ENCODE assay signal across 21 cellular contexts in genomic region chrX:97402903-97403302, GRCh38.
DNase-seq lines count a peak whose midpoint lies in the region; ATAC-seq, FAIRE-seq and TF ChIP-seq lines count a peak whose summit lies in the region.
"Had no signal": no experiment of that assay in that cellular context is flagged by ENCODE, and none has a peak within 500 bp of the region (broad histone marks: within the 10 kb centered on the region; RNA-seq: fewer than 3 reads in every experiment).

No MANE protein-coding gene starts in this region.

- no peaks in the 10 kb centered on the region for H3K36me3 ChIP-seq in GM12878 (ENCODE audit: control insufficient read depth in 2 of 2, insufficient read depth in 2 of 2, low read length in 1 of 2)
- H3K36me3 ChIP-seq: BLaER1 had no signal

- RAD21 ChIA-PET in GM12878 (lab: Charles Lee; ENCODE audit: unreplicated experiment): interaction anchor here (0.5 kb wide), 1 partner anchor 204 kb away, joined by 4 read pairs; no protein-coding TSS in a partner anchor

- H3K79me2 ChIP-seq in GM12878 (ENCODE audit: control insufficient read depth, insufficient read depth, low read length): no peaks in the 10 kb centered on the region

- H3K4me3 Mint-ChIP-seq in activated CD4-positive, alpha-beta memory T cell treated with anti-CD3 and anti-CD28 coated beads, Interleukin-2, amount 10 ng/mL, durations not matched to agents 7 days and 5 days: no peak overlapping the region
- no peak overlapping the region for H3K4me3 Mint-ChIP-seq in activated CD4-positive, alpha-beta memory T cell treated with anti-CD3 and anti-CD28 coated beads for 36 hours
- H3K4me3 Mint-ChIP-seq in stimulated activated naive CD8-positive, alpha-beta T cell treated with anti-CD3 and anti-CD28 coated beads, Interleukin-15, amount 100 ng/mL, for 72 hours: no peak overlapping the region
- no peak overlapping the region for H3K4me3 Mint-ChIP-seq in T-cell
- H3K4me3 Mint-ChIP-seq: CD8-positive, alpha-beta T cell; HFFc6 had no signal

- H3K27me3 ChIP-seq in GM12878 (replicated peaks in 1 of 2; ENCODE audit: control insufficient read depth in 2 of 2, insufficient read depth in 2 of 2, low read length in 1 of 2): no peaks in the 10 kb centered on the region

- BruUV-seq in GM12878 (replicated peaks; lab: Mats Ljungman, UMichigan): no TSS peak

- TF ChIP-seq POLR2A in GM12878 (IDR thresholded peaks at IDR 0.05; ENCODE audit: low read depth, low read length): no peak

- POLR2A ChIA-PET in activated CD4-positive, alpha-beta memory T cell treated with anti-CD3 and anti-CD28 coated beads, Interleukin-2, amount 10 ng/mL, durations not matched to agents 7 days and 5 days (lab: Charles Lee): no interaction called here
- POLR2A ChIA-PET in activated CD4-positive, alpha-beta memory T cell treated with anti-CD3 and anti-CD28 coated beads for 36 hours (lab: Charles Lee): no interaction called here
- POLR2A ChIA-PET in GM12878 (lab: Charles Lee): no interaction called here
- POLR2A ChIA-PET in T-cell (lab: Charles Lee): interaction anchor here in 1 of 2 donors (0.6 kb wide), 1 partner anchor 135 kb away, joined by 3 read pairs; no protein-coding TSS in a partner anchor

- intact Hi-C loops in activated CD4-positive, alpha-beta memory T cell treated with anti-CD3 and anti-CD28 coated beads for 36 hours (cut with micrococcal nuclease): loop anchor here (10.0 kb wide), 1 partner anchor 92 kb away; no protein-coding TSS in a partner anchor
- intact Hi-C loops in GM12878 (cut with micrococcal nuclease; ENCODE audit: unreplicated experiment): no loop called here

- no peak overlapping the region for H3K27ac ChIP-seq in GM12878 (ENCODE audit: control insufficient read depth, insufficient read depth)
- H3K27ac ChIP-seq: BLaER1 had no signal

- SMC1A ChIA-PET in GM12878 (lab: Charles Lee; ENCODE audit: uncharacterized antibody, unreplicated experiment): interaction anchor here (0.7 to 1.1 kb wide), 2 partner anchors 12 to 299 kb away, joined by 3 to 4 read pairs; no protein-coding TSS in a partner anchor

- no peak overlapping the region for H3K4me2 ChIP-seq in GM12878 (ENCODE audit: control insufficient read depth, insufficient read depth)
- H3K4me2 ChIP-seq: BLaER1 had no signal

- no peaks in the 10 kb centered on the region for H3K9me3 Mint-ChIP-seq in activated CD4-positive, alpha-beta memory T cell treated with anti-CD3 and anti-CD28 coated beads, Interleukin-2, amount 10 ng/mL, durations not matched to agents 7 days and 5 days
- H3K9me3 Mint-ChIP-seq in activated CD4-positive, alpha-beta memory T cell treated with anti-CD3 and anti-CD28 coated beads for 36 hours: no peaks in the 10 kb centered on the region
- no peaks in the 10 kb centered on the region for H3K9me3 Mint-ChIP-seq in stimulated activated naive CD8-positive, alpha-beta T cell treated with anti-CD3 and anti-CD28 coated beads, Interleukin-15, amount 100 ng/mL, for 72 hours
- H3K9me3 Mint-ChIP-seq in T-cell: no peaks in the 10 kb centered on the region
- H3K9me3 Mint-ChIP-seq: CD8-positive, alpha-beta T cell; HFFc6 had no signal

- CTCF ChIA-PET in activated CD4-positive, alpha-beta memory T cell treated with anti-CD3 and anti-CD28 coated beads, Interleukin-2, amount 10 ng/mL, durations not matched to agents 7 days and 5 days (lab: Charles Lee): no interaction called here
- CTCF ChIA-PET in activated CD4-positive, alpha-beta memory T cell treated with anti-CD3 and anti-CD28 coated beads for 36 hours (lab: Charles Lee): no interaction called here
- CTCF ChIA-PET in GM12878 (lab: Yijun Ruan, JAX) (no interaction called here), T-cell (lab: Charles Lee) (no interaction called here)

- TF ChIP-seq EP300 in GM12878 (IDR thresholded peaks at IDR 0.05; ENCODE audit: borderline replicate concordance in 1 of 2, control insufficient read depth in 1 of 2, low read depth in 2 of 2, low read length in 2 of 2): no peak

- H3K4me1 ChIP-seq in GM12878 (ENCODE audit: control insufficient read depth, insufficient read depth, low read length): peaks cover 23% of the 10 kb centered on the region
- H3K4me1 ChIP-seq: BLaER1 had no signal

- no peak overlapping the region for H2AFZ ChIP-seq in GM12878 (ENCODE audit: control insufficient read depth, low read depth, low read length)

- no peak for TF ChIP-seq RAD21 in GM12878 (IDR thresholded peaks at IDR 0.05; ENCODE audit: insufficient read depth, low read depth, low read length)

- TF ChIP-seq CTCF in GM12878 (IDR thresholded peaks at IDR 0.05 in 2 of 3, conservative IDR thresholded peaks at IDR 0.05 in 1 of 3; ENCODE audit: control insufficient read depth in 2 of 3, extremely low read depth in 1 of 3, insufficient read depth in 1 of 3, low read depth in 3 of 3, low read length in 3 of 3): no peak

- no peaks in the 10 kb centered on the region for H3K9me3 ChIP-seq in GM12878 (replicated peaks; ENCODE audit: control insufficient read depth, insufficient read depth, low read length)
- H3K9me3 ChIP-seq: A549, BLaER1 had no signal

- no peak overlapping the region for H3K9ac ChIP-seq in GM12878 (ENCODE audit: control insufficient read depth, insufficient read depth, low read length)
- H3K9ac ChIP-seq: BLaER1 had no signal

- H3K27ac Mint-ChIP-seq in activated CD4-positive, alpha-beta memory T cell treated with anti-CD3 and anti-CD28 coated beads, Interleukin-2, amount 10 ng/mL, durations not matched to agents 7 days and 5 days: peak overlapping the region; percentile 49
- no peak overlapping the region for H3K27ac Mint-ChIP-seq in activated CD4-positive, alpha-beta memory T cell treated with anti-CD3 and anti-CD28 coated beads for 36 hours
- H3K27ac Mint-ChIP-seq in stimulated activated naive CD8-positive, alpha-beta T cell treated with anti-CD3 and anti-CD28 coated beads, Interleukin-15, amount 100 ng/mL, for 72 hours: no peak overlapping the region
- no peak overlapping the region for H3K27ac Mint-ChIP-seq in T-cell
- H3K27ac Mint-ChIP-seq: CD8-positive, alpha-beta T cell; HFFc6 had no signal

- DNase-seq in activated CD4-positive, alpha-beta memory T cell treated with anti-CD3 and anti-CD28 coated beads, Interleukin-2, amount 10 ng/mL, durations not matched to agents 7 days and 5 days: no peak
- DNase-seq in activated CD4-positive, alpha-beta memory T cell treated with anti-CD3 and anti-CD28 coated beads for 36 hours: no peak
- peak in 1 of 2 donors; percentile 14 for DNase-seq in stimulated activated naive CD8-positive, alpha-beta T cell treated with anti-CD3 and anti-CD28 coated beads, Interleukin-15, amount 100 ng/mL, for 72 hours
- DNase-seq in stimulated activated naive CD8-positive, alpha-beta T cell treated with anti-CD3 and anti-CD28 coated beads, Interleukin-15, Interleukin-2, amounts not matched to agents 100 U/mL and 50 U/mL, for 24 hours: no peak
- DNase-seq in GM12878 (ENCODE audit: low read depth, low spot score) (no peak), T-cell (no peak)
- DNase-seq: Calu3; CD8-positive, alpha-beta T cell; DMS53; HFFc6; NCI-H1417 treated with DMSO at 0.1 percent for 48 hours; NCI-H187 treated with DMSO at 0.1 percent for 48 hours; NCI-H2227 treated with DMSO at 0.1 percent for 48 hours; NCI-H510A treated with DMSO at 0.1 percent for 48 hours; NCI-H774; OCI-M1; SHP77 treated with DMSO at 0.1 percent for 48 hours had no signal

- no peak overlapping the region for H3K4me3 ChIP-seq in GM12878
- H3K4me3 ChIP-seq: A549, BLaER1 had no signal

- H3K36me3 Mint-ChIP-seq in activated CD4-positive, alpha-beta memory T cell treated with anti-CD3 and anti-CD28 coated beads, Interleukin-2, amount 10 ng/mL, durations not matched to agents 7 days and 5 days (ENCODE audit: low read depth): no peaks in the 10 kb centered on the region
- no peaks in the 10 kb centered on the region for H3K36me3 Mint-ChIP-seq in activated CD4-positive, alpha-beta memory T cell treated with anti-CD3 and anti-CD28 coated beads for 36 hours
- no peaks in the 10 kb centered on the region for H3K36me3 Mint-ChIP-seq in T-cell

- H3K27me3 Mint-ChIP-seq in activated CD4-positive, alpha-beta memory T cell treated with anti-CD3 and anti-CD28 coated beads, Interleukin-2, amount 10 ng/mL, durations not matched to agents 7 days and 5 days: no peaks in the 10 kb centered on the region
- H3K27me3 Mint-ChIP-seq in activated CD4-positive, alpha-beta memory T cell treated with anti-CD3 and anti-CD28 coated beads for 36 hours: no peaks in the 10 kb centered on the region
- H3K27me3 Mint-ChIP-seq in stimulated activated naive CD8-positive, alpha-beta T cell treated with anti-CD3 and anti-CD28 coated beads, Interleukin-15, amount 100 ng/mL, for 72 hours: no peaks in the 10 kb centered on the region
- peaks cover 0 to 3% of the 10 kb centered on the region in 2 donors for H3K27me3 Mint-ChIP-seq in T-cell

- FAIRE-seq in GM12878 (lab: Jason Lieb, UNC): no peak
- FAIRE-seq: H54 had no signal

- no peaks in the 10 kb centered on the region for H4K20me1 ChIP-seq in GM12878 (ENCODE audit: control insufficient read depth, insufficient read depth)
- H4K20me1 ChIP-seq: BLaER1 had no signal

- ATAC-seq in stimulated activated naive CD8-positive, alpha-beta T cell treated with anti-CD3 and anti-CD28 coated beads, Interleukin-15, amount 100 ng/mL, for 72 hours: peak; percentile 62
- no peak for ATAC-seq in stimulated activated naive CD8-positive, alpha-beta T cell treated with anti-CD3 and anti-CD28 coated beads, Interleukin-15, Interleukin-2, amounts not matched to agents 100 U/mL and 50 U/mL, for 24 hours
- ATAC-seq in GM12878: peak; percentile 22
- ATAC-seq in HG03280 (IDR thresholded peaks at IDR 0.05; ENCODE audit: unreplicated experiment): no peak
- ATAC-seq in T-cell (replicated peaks in 1 of 4): no peak
- ATAC-seq: A549; CD8-positive, alpha-beta T cell had no signal

- in situ Hi-C loops in GM12878 (cut with MboI): no loop called here

- H3K4me1 Mint-ChIP-seq in activated CD4-positive, alpha-beta memory T cell treated with anti-CD3 and anti-CD28 coated beads, Interleukin-2, amount 10 ng/mL, durations not matched to agents 7 days and 5 days: peaks cover 53% of the 10 kb centered on the region
- H3K4me1 Mint-ChIP-seq in activated CD4-positive, alpha-beta memory T cell treated with anti-CD3 and anti-CD28 coated beads for 36 hours (ENCODE audit: low read depth): peaks cover 42% of the 10 kb centered on the region
- H3K4me1 Mint-ChIP-seq in stimulated activated naive CD8-positive, alpha-beta T cell treated with anti-CD3 and anti-CD28 coated beads, Interleukin-15, amount 100 ng/mL, for 72 hours: peaks cover 34% of the 10 kb centered on the region
- peaks cover 16 to 27% (median 16%) of the 10 kb centered on the region in 3 donors for H3K4me1 Mint-ChIP-seq in T-cell

TF ChIP-seq in GM12878, 131 proteins besides CTCF, POLR2A, EP300 and RAD21 (continues in another document):
- TF ChIP-seq BCL11A (IDR thresholded peaks at IDR 0.05; ENCODE audit: low read depth, low read length): peak; percentile 28; the same call in 1 of the 2 replicates
- peak; percentile 83 for TF ChIP-seq MTA2 (IDR thresholded peaks at IDR 0.05; ENCODE audit: low read depth)
- no peak for TF ChIP-seq EED (IDR thresholded peaks at IDR 0.05; ENCODE audit: low read depth)
- TF ChIP-seq TARDBP (IDR thresholded peaks at IDR 0.05; ENCODE audit: borderline replicate concordance): no peak
- TF ChIP-seq YY1 (IDR thresholded peaks at IDR 0.05; ENCODE audit: low read depth, low read length): peak; percentile 56; the same call in 1 of the 2 replicates
- TF ChIP-seq RUNX3 (IDR thresholded peaks at IDR 0.05; ENCODE audit: low read length): peak; percentile 29; the same call in 1 of the 2 replicates

Comparison
In these comparisons a context has a peak if more than half of its experiments do, and no peak if none do; other contexts are left out.
1. ATAC-seq: peak in stimulated activated naive CD8-positive, alpha-beta T cell treated with anti-CD3 and anti-CD28 coated beads, Interleukin-15, amount 100 ng/mL, for 72 hours (single experiment) and GM12878 (single experiment); none in stimulated activated naive CD8-positive, alpha-beta T cell treated with anti-CD3 and anti-CD28 coated beads, Interleukin-15, Interleukin-2, amounts not matched to agents 100 U/mL and 50 U/mL, for 24 hours (single experiment), HG03280 (single experiment) and T-cell (0 of 4).